In genomic region chr6:158232445-158233213, GRCh38 we compare ENCODE assay signal across 8 cellular contexts.
DNase-seq lines count a peak whose midpoint lies in the region; ATAC-seq and TF ChIP-seq lines count a peak whose summit lies in the region.

No MANE protein-coding gene starts in this region.

- H3K4me3 ChIP-seq in HCT116 (replicated peaks in 1 of 2; ENCODE audit: low read depth in 1 of 2, low read length in 2 of 2) (peak overlapping the region; percentile 71 to 73), NB4 (ENCODE audit: low read depth, low read length) (peak overlapping the region; percentile 71), rectal smooth muscle tissue (ENCODE audit: low read length) (peak overlapping the region; percentile 84)

- RAD21 ChIA-PET in HCT116 (lab: Charles Lee; ENCODE audit: low non-redundant PET in 1 of 2, low total read pairs in 2 of 2, uncharacterized antibody in 2 of 2, unreplicated experiment in 2 of 2), result no interaction called here

- BruUV-seq in HCT116 (replicated peaks; lab: Mats Ljungman, UMichigan), result no TSS peak

- no peaks in the 10 kb centered on the region for H3K27me3 ChIP-seq in HCT116 (ENCODE audit: insufficient read depth, low read length)
- no peaks in the 10 kb centered on the region for H3K27me3 ChIP-seq in rectal smooth muscle tissue (ENCODE audit: control insufficient read depth, insufficient read depth, low read length)

- H3K4me3 Mint-ChIP-seq in T-helper 1 cell treated with Interleukin-12 subunit alpha and Interleukin-12 subunit beta and Interleukin-4 antibody, amounts not matched to agents 30 μg/mL and 1 μg/mL, for 36 hours, result peak overlapping the region; percentile 90

- intact Hi-C loops in HCT116 (cut with micrococcal nuclease), result no loop called here

- peak overlapping the region; percentile 84 for H3K27ac Mint-ChIP-seq in T-helper 1 cell treated with Interleukin-12 subunit alpha and Interleukin-12 subunit beta and Interleukin-4 antibody, amounts not matched to agents 30 μg/mL and 1 μg/mL, for 36 hours

- H3K36me3 Mint-ChIP-seq in T-helper 1 cell treated with Interleukin-12 subunit alpha and Interleukin-12 subunit beta and Interleukin-4 antibody, amounts not matched to agents 30 μg/mL and 1 μg/mL, for 36 hours (ENCODE audit: low read depth), result peaks cover 2% of the 10 kb centered on the region

- H3K4me1 ChIP-seq in HCT116 (ENCODE audit: control insufficient read depth in 1 of 2, insufficient read depth in 2 of 2, low read length in 2 of 2) (peaks cover 11 to 18% of the 10 kb centered on the region in 2 experiments; a peak in 3 of 4 replicates), rectal smooth muscle tissue (ENCODE audit: control insufficient read depth, insufficient read depth, low read length) (peaks cover 5% of the 10 kb centered on the region)

- H3K9me2 ChIP-seq in HCT116 (ENCODE audit: insufficient read depth), result no peaks in the 10 kb centered on the region

- CTCF ChIA-PET in HCT116 (lab: Charles Lee), result interaction anchor here (1.2 kb wide), 1 partner anchor 18 kb away, joined by 3 read pairs; no protein-coding TSS in a partner anchor

- peak overlapping the region; percentile 89 for H3K4me2 ChIP-seq in HCT116 (ENCODE audit: low read length)

- H3K79me2 ChIP-seq in HCT116 (ENCODE audit: insufficient read depth, low read length), result peaks cover 45% of the 10 kb centered on the region

- peak overlapping the region; percentile 68 for H3K9ac ChIP-seq in HCT116 (ENCODE audit: low read length)
- H3K9ac ChIP-seq in rectal smooth muscle tissue (ENCODE audit: low read length), result peak overlapping the region; percentile 29

- peak; percentile 46 for ATAC-seq in HCT116

- H3K4me1 Mint-ChIP-seq in T-helper 1 cell treated with Interleukin-12 subunit alpha and Interleukin-12 subunit beta and Interleukin-4 antibody, amounts not matched to agents 30 μg/mL and 1 μg/mL, for 36 hours (ENCODE audit: low read depth), result peaks cover 21% of the 10 kb centered on the region

- H3K36me3 ChIP-seq in HCT116 (ENCODE audit: control insufficient read depth in 1 of 2, insufficient read depth in 2 of 2, low read length in 2 of 2), result no peaks in the 10 kb centered on the region
- no peaks in the 10 kb centered on the region for H3K36me3 ChIP-seq in rectal smooth muscle tissue (ENCODE audit: control insufficient read depth, insufficient read depth, low read length)

- TF ChIP-seq RAD21 in HCT116 (IDR thresholded peaks at IDR 0.05; ENCODE audit: low read depth), result no peak

- DNase-seq in Daoy (ENCODE audit: low read depth) (peak; percentile 61), HCT116 (ENCODE audit: low read depth, low spot score) (no peak), NB4 (ENCODE audit: low read depth) (peak; percentile 69), astrocyte of the hippocampus (ENCODE audit: low read depth, low spot score) (peak; percentile 75), hippocampal formation (lab: John Stamatoyannopoulos, UW) (peak; percentile 60 to 62), cortex of kidney (lab: John Stamatoyannopoulos, UW) (no peak)

- no peaks in the 10 kb centered on the region for H3K9me3 ChIP-seq in HCT116 (ENCODE audit: control insufficient read depth in 1 of 2, insufficient read depth in 1 of 2, low read depth in 1 of 2, low read length in 2 of 2)

- TF ChIP-seq POLR2A in HCT116 (IDR thresholded peaks at IDR 0.05; ENCODE audit: borderline replicate concordance, extremely low read depth, insufficient read depth, insufficient read length) (no peak), NB4 (IDR thresholded peaks at IDR 0.05; ENCODE audit: extremely low read depth, insufficient read length) (no peak)

- no peak for TF ChIP-seq CTCF in HCT116 (IDR thresholded peaks at IDR 0.05 in 2 of 3, conservative IDR thresholded peaks at IDR 0.05 in 1 of 3; ENCODE audit: borderline replicate concordance in 1 of 3, insufficient read depth in 1 of 3, low read depth in 2 of 3, low read length in 2 of 3)
- no peak for TF ChIP-seq CTCF in NB4 (IDR thresholded peaks at IDR 0.05; ENCODE audit: low read depth, low read length)

- H3K27me3 Mint-ChIP-seq in T-helper 1 cell treated with Interleukin-12 subunit alpha and Interleukin-12 subunit beta and Interleukin-4 antibody, amounts not matched to agents 30 μg/mL and 1 μg/mL, for 36 hours (ENCODE audit: low read depth), result peaks cover 10% of the 10 kb centered on the region

- H3K27ac ChIP-seq in HCT116 (ENCODE audit: low read depth, low read length), result peak overlapping the region; percentile 49
- H3K27ac ChIP-seq in rectal smooth muscle tissue (ENCODE audit: low read depth, low read length), result peak overlapping the region; percentile 45

- H2AFZ ChIP-seq in HCT116 (ENCODE audit: low read depth, low read length, poor library complexity, severe bottlenecking), result no peak overlapping the region

- POLR2A ChIA-PET in HCT116 (lab: Charles Lee), result no interaction called here

- H4K20me1 ChIP-seq in HCT116 (ENCODE audit: insufficient read depth), result no peaks in the 10 kb centered on the region

- no peaks in the 10 kb centered on the region for H3K9me3 Mint-ChIP-seq in T-helper 1 cell treated with Interleukin-12 subunit alpha and Interleukin-12 subunit beta and Interleukin-4 antibody, amounts not matched to agents 30 μg/mL and 1 μg/mL, for 36 hours

TF ChIP-seq in HCT116, 20 proteins besides CTCF, POLR2A, EP300 and RAD21:
- TF ChIP-seq MAX (IDR thresholded peaks at IDR 0.05), result peak; percentile 57; the same call in 1 of the 2 replicates
- TF ChIP-seq YY1 (IDR thresholded peaks at IDR 0.05; ENCODE audit: extremely low read depth, insufficient replicate concordance, low read depth, low read length), result no peak
- no peak for TF ChIP-seq SP1 (IDR thresholded peaks at IDR 0.05; ENCODE audit: low read depth)

Comparison
In these comparisons a context has a peak if more than half of its experiments do, and no peak if none do; other contexts are left out.
1. DNase-seq: peak in Daoy (single experiment), NB4 (single experiment), astrocyte of the hippocampus (single experiment) and hippocampal formation (2 of 2); none in HCT116 (single experiment) and cortex of kidney (single experiment).
2. Peak in every context shown above with its lines, with median percentiles within 50 percentile points of each other: H3K4me3 ChIP-seq.